ENCODE assay signal across 10 cellular contexts in genomic region chr1:190479028-190479427, GRCh38. TPM values are rescaled to one million over a fixed set of nuclear protein-coding genes. Genes with fewer than 3 reads are reported as not detected.
A peak's percentile ranks its signal among the peaks of the same experiment; 100 is the strongest.
DNase-seq lines count a peak whose midpoint lies in the region; ATAC-seq and TF ChIP-seq lines count a peak whose summit lies in the region.
"Had no signal": no experiment of that assay in that cellular context is flagged by ENCODE, and none has a peak within 500 bp of the region (broad histone marks: within the 10 kb centered on the region; RNA-seq: fewer than 3 reads in every experiment).

No MANE protein-coding gene starts in this region.

- H3K36me3 ChIP-seq in kidney epithelial cell (ENCODE audit: control insufficient read depth, insufficient read depth, low read length) (no peaks in the 10 kb centered on the region), thyroid gland (no peaks in the 10 kb centered on the region)

- H3K27me3 ChIP-seq in kidney epithelial cell (ENCODE audit: control insufficient read depth, insufficient read depth, low read length), result peaks cover 3% of the 10 kb centered on the region
- H3K27me3 ChIP-seq in thyroid gland, result no peaks in the 10 kb centered on the region

- intact Hi-C loops in thyroid gland (cut with DNase I), result no loop called here

- in situ Hi-C loops in astrocyte of the cerebellum (cut with HindIII; ENCODE audit: low sequenced_read_pairs), result no loop called here

- no peaks in the 10 kb centered on the region for H3K9me3 ChIP-seq in thyroid gland

- DNase-seq in NCI-H2081 (lab: John Stamatoyannopoulos, UW) (peak; percentile 23 to 35), NCI-H2081 treated with DMSO at 0.1 percent for 48 hours (lab: John Stamatoyannopoulos, UW) (no peak), astrocyte of the cerebellum (ENCODE audit: low read depth) (peak; percentile 12), kidney epithelial cell (ENCODE audit: low read depth) (no peak), thyroid gland (no peak), NCI-H1436 treated with DMSO at 0.1 percent for 48 hours (lab: John Stamatoyannopoulos, UW) (no peak)
- DNase-seq in activated naive CD4-positive, alpha-beta T cell treated with Interleukin-2 at 50 U/mL for 16 hours, result no peak
- DNase-seq: T-helper 2 cell had no signal

- H3K4me3 ChIP-seq in astrocyte of the cerebellum (ENCODE audit: low read depth, low read length), result peak overlapping the region; percentile 63
- peak overlapping the region; percentile 51 for H3K4me3 ChIP-seq in kidney epithelial cell (ENCODE audit: low read depth, low read length)
- H3K4me3 ChIP-seq in thyroid gland (replicated peaks in 1 of 3), result peak overlapping the region in 2 of 3 donors; percentile 5 to 20

- 11 to 12% methylated on average over 4 of the region's 4 CpGs for WGBS in thyroid gland, 2 donors

- ATAC-seq in HG03442 (IDR thresholded peaks at IDR 0.05; ENCODE audit: unreplicated experiment), result no peak

- TF ChIP-seq CTCF in astrocyte of the cerebellum (IDR thresholded peaks at IDR 0.05; ENCODE audit: low read depth, low read length, missing control alignments) (no peak), kidney epithelial cell (IDR thresholded peaks at IDR 0.05; ENCODE audit: insufficient read depth, low read length, poor library complexity, severe bottlenecking) (no peak), thyroid gland (IDR thresholded peaks at IDR 0.05) (no peak)

- peaks cover 0 to 3% of the 10 kb centered on the region in 2 donors for H3K4me1 ChIP-seq in thyroid gland

- TF ChIP-seq POLR2A in thyroid gland (IDR thresholded peaks at IDR 0.05), result no peak

- no peak overlapping the region for H3K27ac ChIP-seq in thyroid gland
- H3K27ac ChIP-seq: skin epidermis had no signal

RNA-seq across cellular contexts. Expression of gene BRINP3, which starts 1.4 kb away (rescaled TPM):
- 0.04 TPM in 1 of 2 replicates, not detected in the other for total RNA-seq in kidney epithelial cell
- 1 to 10 TPM; 2.0 to 6.6 (median 2.7) TPM for total RNA-seq in thyroid gland

Comparison
In these comparisons a context has a peak if more than half of its experiments do, and no peak if none do; other contexts are left out.
1. DNase-seq: peak in NCI-H2081 (2 of 2) and astrocyte of the cerebellum (single experiment); none in NCI-H2081 treated with DMSO at 0.1 percent for 48 hours (single experiment), kidney epithelial cell (single experiment), thyroid gland (0 of 2), NCI-H1436 treated with DMSO at 0.1 percent for 48 hours (single experiment) and activated naive CD4-positive, alpha-beta T cell treated with Interleukin-2 at 50 U/mL for 16 hours (single experiment).
2. H3K4me3 ChIP-seq: peak in every context shown above with its lines; median percentile 63 in astrocyte of the cerebellum; 51 in kidney epithelial cell; 12 in thyroid gland.